In the genomic region with DNA sequence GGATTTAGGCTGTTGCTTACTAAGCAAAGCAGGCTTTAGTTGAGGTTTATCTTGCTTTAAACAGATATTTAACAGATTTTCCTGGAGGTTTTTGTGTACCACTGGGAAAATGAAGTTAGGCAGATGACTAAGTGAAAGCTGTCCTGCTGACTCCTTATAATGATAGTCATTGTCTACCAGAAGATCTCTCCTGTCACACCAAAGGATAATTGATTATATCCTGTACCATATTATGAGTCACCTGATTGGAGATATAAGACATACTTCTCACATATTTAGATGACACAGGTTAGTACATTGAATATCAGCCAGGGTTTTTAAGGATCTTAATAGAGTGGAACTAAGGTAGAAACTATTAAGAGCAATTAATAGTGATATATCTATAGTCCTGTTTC, we compare ENCODE assay signal across 1 cellular context.
A peak's percentile ranks its signal among the peaks of the same experiment; 100 is the strongest.
TF ChIP-seq lines count a peak whose summit lies in the region.

No MANE protein-coding gene starts in this region.

TF ChIP-seq in IMR-90, 13 proteins besides CTCF, POLR2A, EP300 and RAD21:
- peak; percentile 23; the same call in 1 of the 2 replicates for TF ChIP-seq MAFK (IDR thresholded peaks at IDR 0.05; ENCODE audit: low read depth, low read length)
- TF ChIP-seq RCOR1 (IDR thresholded peaks at IDR 0.05; ENCODE audit: insufficient replicate concordance, low read length): no peak
